Comparison of ENCODE assay signal across 10 cellular contexts in genomic region chr17:81043725-81044427, GRCh38.
DNase-seq lines count a peak whose midpoint lies in the region; ATAC-seq and TF ChIP-seq lines count a peak whose summit lies in the region.
"Had no signal": no experiment of that assay in that cellular context is flagged by ENCODE, and none has a peak within 500 bp of the region (broad histone marks: within the 10 kb centered on the region; RNA-seq: fewer than 3 reads in every experiment).

No MANE protein-coding gene starts in this region.

- no peak for TF ChIP-seq CTCF in epithelial cell of esophagus (IDR thresholded peaks at IDR 0.05; ENCODE audit: insufficient read depth, low read depth, low read length, missing control alignments)

- DNase-seq in SIG-M5 treated with dmso at 0.1 percent for 504 hours (lab: John Stamatoyannopoulos, UW; ENCODE audit: unreplicated experiment): peak; percentile 21
- DNase-seq in SIG-M5 (lab: John Stamatoyannopoulos, UW): no peak
- DNase-seq in epithelial cell of esophagus (ENCODE audit: low read depth): peak; percentile 81
- DNase-seq: activated CD4-positive, alpha-beta memory T cell treated with anti-CD3 and anti-CD28 coated beads for 36 hours; stimulated activated CD4-positive, alpha-beta T cell treated with anti-CD3 and anti-CD28 coated beads, Interleukin-15, amount 100 ng/mL, for 24 hours had no signal

- no peaks in the 10 kb centered on the region for H3K9me3 ChIP-seq in muscle layer of colon (ENCODE audit: low read length)

- ATAC-seq in GM18498 (IDR thresholded peaks at IDR 0.05; ENCODE audit: unreplicated experiment) (no peak), GM19467 (IDR thresholded peaks at IDR 0.05; ENCODE audit: unreplicated experiment) (no peak), GM18867 (IDR thresholded peaks at IDR 0.05; ENCODE audit: unreplicated experiment) (no peak), HG02852 (IDR thresholded peaks at IDR 0.05; ENCODE audit: unreplicated experiment) (no peak)

- peak overlapping the region; percentile 60 for H3K27ac ChIP-seq in muscle layer of colon (ENCODE audit: low read depth, low read length)

- no peaks in the 10 kb centered on the region for H3K36me3 ChIP-seq in muscle layer of colon (ENCODE audit: insufficient read depth, low read length)

- H3K27me3 ChIP-seq in muscle layer of colon (ENCODE audit: control insufficient read depth in 1 of 2, insufficient read depth in 2 of 2, low read length in 2 of 2): no peaks in the 10 kb centered on the region

- H3K4me3 ChIP-seq in epithelial cell of esophagus (ENCODE audit: low read length): no peak overlapping the region
- H3K4me3 ChIP-seq in muscle layer of colon (ENCODE audit: low read depth in 1 of 2, low read length in 2 of 2): no peak overlapping the region

- no peak overlapping the region for H3K9ac ChIP-seq in muscle layer of colon (ENCODE audit: low read length)

- H3K4me1 ChIP-seq in muscle layer of colon (ENCODE audit: insufficient read depth, low read length): peaks cover 77% of the 10 kb centered on the region
